In genomic region chr5:171494452-171495121, GRCh38 we compare ENCODE assay signal across 8 cellular contexts.
DNase-seq lines count a peak whose midpoint lies in the region; ATAC-seq and TF ChIP-seq lines count a peak whose summit lies in the region.

No MANE protein-coding gene starts in this region.

- H3K27ac Mint-ChIP-seq in effector memory CD8-positive, alpha-beta T cell = no peak overlapping the region

- H3K27me3 ChIP-seq in SJSA1 (replicated peaks) (no peaks in the 10 kb centered on the region), psoas muscle (ENCODE audit: insufficient read depth in 3 of 3, low read length in 2 of 3) (no peaks in the 10 kb centered on the region)

- no peaks in the 10 kb centered on the region for H3K9me3 ChIP-seq in SJSA1 (replicated peaks)
- no peaks in the 10 kb centered on the region for H3K9me3 ChIP-seq in psoas muscle

- no peaks in the 10 kb centered on the region for H3K4me1 Mint-ChIP-seq in effector memory CD8-positive, alpha-beta T cell (ENCODE audit: low read depth in 2 of 2)

- peaks cover 19 to 45% of the 10 kb centered on the region in 2 donors for H3K27me3 Mint-ChIP-seq in effector memory CD8-positive, alpha-beta T cell

- no peaks in the 10 kb centered on the region for H3K36me3 ChIP-seq in SJSA1
- H3K36me3 ChIP-seq in psoas muscle (ENCODE audit: insufficient read depth in 1 of 2, low read depth in 1 of 2) = no peaks in the 10 kb centered on the region

- peak; percentile 93 for DNase-seq in ELF-1 (ENCODE audit: low read depth, low spot score)
- DNase-seq in SJSA1 (ENCODE audit: low read depth in 1 of 2, low spot score in 2 of 2) = peak; percentile 82 to 93
- DNase-seq in glomerular visceral epithelial cell (ENCODE audit: extremely low spot score) = peak; percentile 19
- peak; percentile 71 to 74 for DNase-seq in psoas muscle
- no peak for DNase-seq in anterior cingulate cortex (lab: John Stamatoyannopoulos, UW)
- DNase-seq in effector memory CD8-positive, alpha-beta T cell = no peak
- DNase-seq in stimulated activated CD4-positive, alpha-beta T cell treated with anti-CD3 and anti-CD28 coated beads, Interleukin-4, amount 100 ng/mL, for 4 hours = no peak

- intact Hi-C loops in psoas muscle (cut with DNase I) = no loop called here

- H3K4me3 Mint-ChIP-seq in effector memory CD8-positive, alpha-beta T cell = no peak overlapping the region

- TF ChIP-seq CTCF in psoas muscle (IDR thresholded peaks at IDR 0.05) = no peak

- H3K36me3 Mint-ChIP-seq in effector memory CD8-positive, alpha-beta T cell (ENCODE audit: insufficient read depth) = no peaks in the 10 kb centered on the region

- H3K4me3 ChIP-seq in SJSA1 (no peak overlapping the region), psoas muscle (peak overlapping the region; percentile 37)

- 11 to 19% (median 15%) methylated on average over 17 of the region's 17 CpGs for WGBS in psoas muscle, 3 donors

- peak overlapping the region; percentile 83 for H3K27ac ChIP-seq in SJSA1
- H3K27ac ChIP-seq in psoas muscle = peak overlapping the region; percentile 78

- H3K4me1 ChIP-seq in SJSA1 (replicated peaks) = peaks cover 32% of the 10 kb centered on the region
- peaks cover 11% of the 10 kb centered on the region for H3K4me1 ChIP-seq in psoas muscle

- H3K9me3 Mint-ChIP-seq in effector memory CD8-positive, alpha-beta T cell = no peaks in the 10 kb centered on the region

- ATAC-seq in psoas muscle (peak; percentile 67 to 83 (median 72)), GM18498 (IDR thresholded peaks at IDR 0.05; ENCODE audit: unreplicated experiment) (no peak)
- no peak for ATAC-seq in effector memory CD8-positive, alpha-beta T cell (replicated peaks)

Comparison
In these comparisons a context has a peak if more than half of its experiments do, and no peak if none do; other contexts are left out.
1. DNase-seq: peak in ELF-1 (single experiment), SJSA1 (2 of 2), glomerular visceral epithelial cell (single experiment) and psoas muscle (2 of 2); none in anterior cingulate cortex (0 of 58), effector memory CD8-positive, alpha-beta T cell (0 of 3) and stimulated activated CD4-positive, alpha-beta T cell treated with anti-CD3 and anti-CD28 coated beads, Interleukin-4, amount 100 ng/mL, for 4 hours (0 of 2).
2. ATAC-seq: peak in psoas muscle (4 of 4); none in effector memory CD8-positive, alpha-beta T cell (single experiment) and GM18498 (single experiment).